ENCODE assay signal across 1 cellular context in the genomic region with DNA sequence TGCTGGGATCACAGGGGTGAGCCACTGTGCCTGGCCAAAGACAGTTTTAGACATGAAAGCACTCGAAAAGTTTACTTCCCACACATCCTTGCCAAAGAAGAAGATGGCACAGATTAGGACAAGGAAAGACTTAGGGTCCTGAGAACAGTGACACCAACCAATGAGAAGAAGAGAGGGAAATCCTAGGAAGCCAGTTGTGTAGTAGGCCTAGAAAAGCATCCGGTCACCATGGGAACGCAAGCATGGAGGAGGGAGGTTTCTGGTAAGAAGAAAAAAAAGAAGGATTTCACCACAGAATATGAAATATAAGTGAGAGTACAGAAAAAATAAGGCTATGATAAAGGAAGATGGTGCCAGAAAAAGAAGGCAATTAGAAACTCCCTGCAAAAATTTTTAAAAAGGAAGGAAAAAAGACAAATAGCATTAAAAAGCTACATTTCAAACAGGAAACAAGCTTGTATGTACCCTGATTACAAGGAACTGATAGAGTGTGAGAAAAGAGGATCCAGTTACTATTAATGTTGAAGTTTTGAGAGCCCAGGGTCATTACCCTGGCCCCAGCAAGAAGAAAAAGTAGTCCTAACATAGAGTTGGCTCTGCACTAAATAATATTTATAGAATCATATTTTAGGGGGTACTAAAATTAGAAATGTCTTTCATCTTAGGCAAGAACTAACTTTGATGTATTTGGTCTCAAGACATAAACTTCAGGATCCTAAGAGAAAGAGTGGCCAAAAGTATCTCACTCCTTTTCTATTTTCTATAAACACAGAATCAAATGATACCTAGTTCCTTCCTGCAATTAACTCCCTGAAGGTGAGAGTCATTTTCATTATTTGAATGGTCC.
TF ChIP-seq lines count a peak whose summit lies in the region.

No MANE protein-coding gene starts in this region.

TF ChIP-seq in GM12878, 131 proteins besides CTCF, POLR2A, EP300 and RAD21:
- TF ChIP-seq TARDBP (IDR thresholded peaks at IDR 0.05; ENCODE audit: borderline replicate concordance) (no peak), NFYA (IDR thresholded peaks at IDR 0.05; ENCODE audit: borderline replicate concordance, low read depth, low read length) (no peak), ZBTB11 (CRISPR knock-in tag; IDR thresholded peaks at IDR 0.05) (no peak), ATF7 (IDR thresholded peaks at IDR 0.05; ENCODE audit: low read depth) (no peak), RCOR1 (conservative IDR thresholded peaks at IDR 0.05; ENCODE audit: low read depth, low read length) (no peak), NKRF (conservative IDR thresholded peaks at IDR 0.05) (no peak), HCFC1 (IDR thresholded peaks at IDR 0.05; ENCODE audit: low read length) (no peak), ZNF217 (IDR thresholded peaks at IDR 0.05) (no peak), JUND (IDR thresholded peaks at IDR 0.05; ENCODE audit: low read depth, low read length) (no peak), NR2C2 (IDR thresholded peaks at IDR 0.05; ENCODE audit: borderline replicate concordance, control insufficient read depth, insufficient read length, low read depth) (no peak), FOXK2 (IDR thresholded peaks at IDR 0.05) (no peak), CBX3 (IDR thresholded peaks at IDR 0.05; ENCODE audit: borderline replicate concordance, low read depth) (no peak), MEF2A (IDR thresholded peaks at IDR 0.05; ENCODE audit: insufficient read depth, low read depth, low read length) (no peak), CEBPZ (IDR thresholded peaks at IDR 0.05; ENCODE audit: low read depth, low read length) (no peak), NBN (IDR thresholded peaks at IDR 0.05) (no peak)
- TF ChIP-seq, protein P1, sequence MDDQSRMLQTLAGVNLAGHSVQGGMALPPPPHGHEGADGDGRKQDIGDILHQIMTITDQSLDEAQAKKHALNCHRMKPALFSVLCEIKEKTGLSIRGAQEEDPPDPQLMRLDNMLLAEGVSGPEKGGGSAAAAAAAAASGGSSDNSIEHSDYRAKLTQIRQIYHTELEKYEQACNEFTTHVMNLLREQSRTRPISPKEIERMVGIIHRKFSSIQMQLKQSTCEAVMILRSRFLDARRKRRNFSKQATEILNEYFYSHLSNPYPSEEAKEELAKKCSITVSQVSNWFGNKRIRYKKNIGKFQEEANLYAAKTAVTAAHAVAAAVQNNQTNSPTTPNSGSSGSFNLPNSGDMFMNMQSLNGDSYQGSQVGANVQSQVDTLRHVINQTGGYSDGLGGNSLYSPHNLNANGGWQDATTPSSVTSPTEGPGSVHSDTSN (IDR thresholded peaks at IDR 0.05; ENCODE audit: insufficient replicate concordance, low read depth, low read length) = no peak
